Comparison of ENCODE assay signal across 5 cellular contexts in the genomic region with DNA sequence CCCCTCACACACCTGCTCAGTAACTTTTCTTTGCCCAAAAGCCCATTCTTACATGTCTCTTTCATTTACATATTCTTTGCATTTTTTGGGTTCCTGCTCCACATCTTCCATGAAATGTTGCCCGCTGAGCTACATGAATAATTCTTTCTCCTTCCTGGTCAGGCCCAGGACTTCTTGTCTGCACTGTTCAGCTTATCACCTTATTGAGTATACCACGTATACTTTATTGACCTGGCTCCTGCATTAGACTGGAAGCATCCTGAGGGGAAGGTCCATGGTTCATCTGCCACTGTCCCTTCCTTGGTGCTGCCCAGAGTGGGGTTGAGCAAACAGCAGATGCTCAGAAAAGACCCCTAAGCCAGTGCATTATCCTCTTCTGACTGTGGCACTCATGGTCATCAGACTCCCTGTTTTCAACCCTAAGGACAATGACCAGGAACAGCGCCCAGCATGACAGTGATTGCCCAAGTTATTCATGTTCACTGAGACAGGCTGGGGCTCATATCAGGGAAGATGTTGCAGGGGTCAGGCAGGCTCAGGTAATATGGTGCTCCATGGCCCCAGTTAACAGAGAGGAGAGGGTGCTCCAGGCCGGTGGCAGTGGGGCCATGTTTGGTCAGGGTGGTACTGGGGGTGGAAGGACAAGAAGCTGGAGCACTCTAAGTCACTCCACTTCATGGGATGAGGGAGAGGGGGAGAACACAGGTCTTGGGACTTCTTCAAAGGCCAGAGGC. TPM values are rescaled to one million over a fixed set of nuclear protein-coding genes. Genes with fewer than 3 reads are reported as not detected.
"Had no signal": no experiment of that assay in that cellular context is flagged by ENCODE, and none has a peak within 500 bp of the region (broad histone marks: within the 10 kb centered on the region; RNA-seq: fewer than 3 reads in every experiment).

No MANE protein-coding gene starts in this region.

- H3K4me3 ChIP-seq: GM23338 had no signal

- ATAC-seq: GM23338 had no signal

- H3K27ac Mint-ChIP-seq: GM23338, IgD-negative memory B cell had no signal

- H3K4me1 Mint-ChIP-seq: GM23338, H9, IgD-negative memory B cell had no signal

- H3K9me3 Mint-ChIP-seq: GM23338, H9 had no signal

- DNase-seq: H9, HCEC 1CT had no signal

- H3K36me3 Mint-ChIP-seq: IgD-negative memory B cell had no signal

- H3K4me3 Mint-ChIP-seq: GM23338, H9, IgD-negative memory B cell had no signal

RNA-seq across cellular contexts. Expression of a gene that starts 7.7 kb away (rescaled TPM):
- total RNA-seq: HT-29 had no signal
- polyA plus RNA-seq: IgD-negative memory B cell had no signal
